ENCODE assay signal across 24 cellular contexts in genomic region chr5:32095261-32095671, GRCh38.
A peak's percentile ranks its signal among the peaks of the same experiment; 100 is the strongest.
DNase-seq lines count a peak whose midpoint lies in the region; ATAC-seq and TF ChIP-seq lines count a peak whose summit lies in the region.
"Had no signal": no experiment of that assay in that cellular context is flagged by ENCODE, and none has a peak within 500 bp of the region (broad histone marks: within the 10 kb centered on the region; RNA-seq: fewer than 3 reads in every experiment).

No MANE protein-coding gene starts in this region.

- H3K9me3 Mint-ChIP-seq in activated T-cell treated with anti-CD3 and anti-CD28 coated beads, Interleukin-2, amount 50 U/mL, for 24 hours = no peaks in the 10 kb centered on the region
- H3K9me3 Mint-ChIP-seq in activated T-cell treated with anti-CD3 and anti-CD28 coated beads, Interleukin-2, amount 50 U/mL, for 72 hours = no peaks in the 10 kb centered on the region
- H3K9me3 Mint-ChIP-seq in naive thymus-derived CD8-positive, alpha-beta T cell = no peaks in the 10 kb centered on the region
- H3K9me3 Mint-ChIP-seq in effector memory CD8-positive, alpha-beta T cell = no peaks in the 10 kb centered on the region
- H3K9me3 Mint-ChIP-seq: activated naive CD4-positive, alpha-beta T cell treated with anti-CD3 and anti-CD28 coated beads, Interleukin-2, amount 50 U/mL, for 24 hours; central memory CD8-positive, alpha-beta T cell; endodermal cell had no signal

- 58% methylated on average over 7 of the region's 7 CpGs for WGBS in esophagus muscularis mucosa
- WGBS in tibial nerve, 2 donors = 56 to 66% methylated on average over 7 of the region's 7 CpGs

- POLR2A ChIA-PET in naive thymus-derived CD8-positive, alpha-beta T cell (lab: Charles Lee) = interaction anchor here (0.6 kb wide), 2 partner anchors 18 to 259 kb away, joined by 4 read pairs; no protein-coding TSS in a partner anchor

- intact Hi-C loops in esophagus muscularis mucosa (cut with DNase I) = loop anchor here (10.0 kb wide), 1 partner anchor 220 kb away; the partner anchor contains the start of gene MTMR12

- no peak for TF ChIP-seq POLR2A in esophagus muscularis mucosa (IDR thresholded peaks at IDR 0.05; ENCODE audit: low read depth)
- TF ChIP-seq POLR2A in tibial nerve (IDR thresholded peaks at IDR 0.05) = no peak

- H3K27ac Mint-ChIP-seq in activated T-cell treated with anti-CD3 and anti-CD28 coated beads, Interleukin-2, amount 50 U/mL, for 24 hours = peak overlapping the region; percentile 24
- H3K27ac Mint-ChIP-seq in activated T-cell treated with anti-CD3 and anti-CD28 coated beads, Interleukin-2, amount 50 U/mL, for 72 hours = no peak overlapping the region
- H3K27ac Mint-ChIP-seq in naive thymus-derived CD8-positive, alpha-beta T cell = peak overlapping the region in 6 of 10 donors; percentile 14 to 80 (median 32)
- peak overlapping the region in 1 of 2 donors; percentile 49 for H3K27ac Mint-ChIP-seq in effector memory CD8-positive, alpha-beta T cell
- H3K27ac Mint-ChIP-seq: activated naive CD4-positive, alpha-beta T cell treated with anti-CD3 and anti-CD28 coated beads, Interleukin-2, amount 50 U/mL, for 24 hours; endodermal cell had no signal

- TF ChIP-seq CTCF in esophagus muscularis mucosa (IDR thresholded peaks at IDR 0.05) (no peak), tibial nerve (IDR thresholded peaks at IDR 0.05) (no peak)

- H3K27me3 ChIP-seq in esophagus muscularis mucosa (no peaks in the 10 kb centered on the region), tibial nerve (no peaks in the 10 kb centered on the region)
- H3K27me3 ChIP-seq: BLaER1, pancreas, transverse colon had no signal

- no peak overlapping the region for H3K4me3 ChIP-seq in esophagus muscularis mucosa
- no peak overlapping the region for H3K4me3 ChIP-seq in tibial nerve
- H3K4me3 ChIP-seq: BLaER1, pancreas, SK-N-MC, transverse colon had no signal

- H3K36me3 ChIP-seq in esophagus muscularis mucosa (peaks cover 0 to 65% (median 41%) of the 10 kb centered on the region in 4 donors), tibial nerve (peaks cover 0 to 84% (median 0%) of the 10 kb centered on the region in 3 donors)

- H3K9me3 ChIP-seq in esophagus muscularis mucosa = no peaks in the 10 kb centered on the region
- H3K9me3 ChIP-seq in tibial nerve = no peaks in the 10 kb centered on the region
- H3K9me3 ChIP-seq: BLaER1, pancreas, transverse colon had no signal

- H3K4me1 ChIP-seq in esophagus muscularis mucosa (peaks cover 33 to 46% (median 37%) of the 10 kb centered on the region in 4 donors), tibial nerve (peaks cover 0 to 36% (median 2%) of the 10 kb centered on the region in 4 donors)
- H3K4me1 ChIP-seq: BLaER1, pancreas had no signal

- peaks cover 24% of the 10 kb centered on the region for H3K36me3 Mint-ChIP-seq in activated T-cell treated with anti-CD3 and anti-CD28 coated beads, Interleukin-2, amount 50 U/mL, for 24 hours (ENCODE audit: low read depth)
- H3K36me3 Mint-ChIP-seq in activated T-cell treated with anti-CD3 and anti-CD28 coated beads, Interleukin-2, amount 50 U/mL, for 72 hours (ENCODE audit: insufficient read depth in 2 of 2) = peaks cover 0 to 2% of the 10 kb centered on the region in 2 donors
- H3K36me3 Mint-ChIP-seq in naive thymus-derived CD8-positive, alpha-beta T cell = peaks cover 0 to 18% (median 0%) of the 10 kb centered on the region in 3 donors
- H3K36me3 Mint-ChIP-seq in effector memory CD8-positive, alpha-beta T cell (ENCODE audit: insufficient read depth) = peaks cover 16% of the 10 kb centered on the region
- H3K36me3 Mint-ChIP-seq: activated naive CD4-positive, alpha-beta T cell treated with anti-CD3 and anti-CD28 coated beads, Interleukin-2, amount 50 U/mL, for 24 hours had no signal

- H3K27me3 Mint-ChIP-seq in activated T-cell treated with anti-CD3 and anti-CD28 coated beads, Interleukin-2, amount 50 U/mL, for 24 hours = no peaks in the 10 kb centered on the region
- no peaks in the 10 kb centered on the region for H3K27me3 Mint-ChIP-seq in activated T-cell treated with anti-CD3 and anti-CD28 coated beads, Interleukin-2, amount 50 U/mL, for 72 hours (ENCODE audit: low read depth)
- H3K27me3 Mint-ChIP-seq in naive thymus-derived CD8-positive, alpha-beta T cell = no peaks in the 10 kb centered on the region
- H3K27me3 Mint-ChIP-seq in effector memory CD8-positive, alpha-beta T cell = no peaks in the 10 kb centered on the region
- H3K27me3 Mint-ChIP-seq: activated naive CD4-positive, alpha-beta T cell treated with anti-CD3 and anti-CD28 coated beads, Interleukin-2, amount 50 U/mL, for 24 hours; central memory CD8-positive, alpha-beta T cell had no signal

- no peak overlapping the region for H3K4me3 Mint-ChIP-seq in activated T-cell treated with anti-CD3 and anti-CD28 coated beads, Interleukin-2, amount 50 U/mL, for 24 hours
- no peak overlapping the region for H3K4me3 Mint-ChIP-seq in activated T-cell treated with anti-CD3 and anti-CD28 coated beads, Interleukin-2, amount 50 U/mL, for 72 hours
- no peak overlapping the region for H3K4me3 Mint-ChIP-seq in naive thymus-derived CD8-positive, alpha-beta T cell
- H3K4me3 Mint-ChIP-seq in effector memory CD8-positive, alpha-beta T cell = no peak overlapping the region
- H3K4me3 Mint-ChIP-seq: activated naive CD4-positive, alpha-beta T cell treated with anti-CD3 and anti-CD28 coated beads, Interleukin-2, amount 50 U/mL, for 24 hours; central memory CD8-positive, alpha-beta T cell; endodermal cell had no signal

- TF ChIP-seq EP300 in esophagus muscularis mucosa (IDR thresholded peaks at IDR 0.05) = no peak
- TF ChIP-seq EP300 in tibial nerve (IDR thresholded peaks at IDR 0.05) = peak in 1 of 2 donors; percentile 55

- H3K4me1 Mint-ChIP-seq in activated T-cell treated with anti-CD3 and anti-CD28 coated beads, Interleukin-2, amount 50 U/mL, for 24 hours (ENCODE audit: low read depth) = peaks cover 6% of the 10 kb centered on the region
- H3K4me1 Mint-ChIP-seq in activated T-cell treated with anti-CD3 and anti-CD28 coated beads, Interleukin-2, amount 50 U/mL, for 72 hours (ENCODE audit: low read depth) = peaks cover 3% of the 10 kb centered on the region
- H3K4me1 Mint-ChIP-seq in naive thymus-derived CD8-positive, alpha-beta T cell = peaks cover 0 to 6% (median 2%) of the 10 kb centered on the region in 4 donors
- H3K4me1 Mint-ChIP-seq in effector memory CD8-positive, alpha-beta T cell (ENCODE audit: low read depth in 2 of 2) = peaks cover 3 to 5% of the 10 kb centered on the region in 2 donors
- H3K4me1 Mint-ChIP-seq: central memory CD8-positive, alpha-beta T cell; endodermal cell had no signal

- no peak for DNase-seq in activated T-cell treated with anti-CD3 and anti-CD28 coated beads, Interleukin-2, amount 50 U/mL, for 24 hours
- no peak for DNase-seq in activated T-cell treated with anti-CD3 and anti-CD28 coated beads, Interleukin-2, amount 50 U/mL, for 72 hours
- peak; percentile 83 for DNase-seq in esophagus muscularis mucosa (ENCODE audit: extremely low spot score)
- DNase-seq in naive thymus-derived CD8-positive, alpha-beta T cell = no peak
- peak in 1 of 2 donors; percentile 33 for DNase-seq in tibial nerve (ENCODE audit: low spot score in 2 of 2)
- DNase-seq in NCI-H446 treated with DMSO at 0.1 percent for 48 hours (lab: John Stamatoyannopoulos, UW) = no peak
- no peak for DNase-seq in effector memory CD8-positive, alpha-beta T cell
- DNase-seq: 8988T, DMS79, endodermal cell, foreskin fibroblast, Kasumi-1, left colon, NCI-H82, pancreas, small intestine, T1000, transverse colon had no signal

- H3K27ac ChIP-seq in esophagus muscularis mucosa (replicated peaks in 1 of 4) = peak overlapping the region; percentile 4 to 27 (median 16)
- H3K27ac ChIP-seq in tibial nerve = peak overlapping the region in 3 of 4 donors; percentile 25 to 81 (median 60)
- H3K27ac ChIP-seq: BLaER1, pancreas, SK-N-MC had no signal

- no peak for ATAC-seq in activated T-cell treated with anti-CD3 and anti-CD28 coated beads, Interleukin-2, amount 50 U/mL, for 72 hours (replicated peaks in 1 of 2)
- ATAC-seq in naive thymus-derived CD8-positive, alpha-beta T cell = no peak
- ATAC-seq in HG03342 (IDR thresholded peaks at IDR 0.05; ENCODE audit: unreplicated experiment) = no peak
- no peak for ATAC-seq in effector memory CD8-positive, alpha-beta T cell (replicated peaks)
- ATAC-seq: left colon, Panc1, pancreas had no signal
